ENCODE assay signal across 21 cellular contexts in genomic region chr7:21743493-21743892, GRCh38.
DNase-seq lines count a peak whose midpoint lies in the region; ATAC-seq, FAIRE-seq and TF ChIP-seq lines count a peak whose summit lies in the region.
"Had no signal": no experiment of that assay in that cellular context is flagged by ENCODE, and none has a peak within 500 bp of the region (broad histone marks: within the 10 kb centered on the region; RNA-seq: fewer than 3 reads in every experiment).

No MANE protein-coding gene starts in this region.

- no peak overlapping the region for H3K4me2 ChIP-seq in HepG2 (ENCODE audit: low read depth, low read length)
- no peak overlapping the region for H3K4me2 ChIP-seq in parathyroid adenoma (ENCODE audit: low read length)
- H3K4me2 ChIP-seq: BLaER1, GM23338 had no signal

- CTCF ChIA-PET in HepG2 (lab: Yijun Ruan, JAX; ENCODE audit: low intra/inter-chr PET ratio, low total read pairs): no interaction called here

- no peak overlapping the region for H3K9ac ChIP-seq in HepG2 (ENCODE audit: insufficient read depth, low read depth, low read length)
- no peak overlapping the region for H3K9ac ChIP-seq in parathyroid adenoma
- H3K9ac ChIP-seq: BLaER1 had no signal

- H3K4me1 ChIP-seq in right lobe of liver (peaks cover 0 to 11% (median 0%) of the 10 kb centered on the region in 4 donors), HepG2 (ENCODE audit: insufficient read depth, low read length) (no peaks in the 10 kb centered on the region; the same call in 1 of the 2 replicates), parathyroid adenoma (peaks cover 64% of the 10 kb centered on the region), left ventricle myocardium inferior (no peaks in the 10 kb centered on the region)
- H3K4me1 ChIP-seq: BLaER1 had no signal

- H3K36me3 ChIP-seq in right lobe of liver (no peaks in the 10 kb centered on the region), HepG2 (replicated peaks in 1 of 2; ENCODE audit: control insufficient read depth in 1 of 2, insufficient read depth in 2 of 2, low read length in 2 of 2) (no peaks in the 10 kb centered on the region), parathyroid adenoma (ENCODE audit: control insufficient read depth, insufficient read depth, low read length) (peaks cover 16% of the 10 kb centered on the region), left ventricle myocardium inferior (no peaks in the 10 kb centered on the region)
- H3K36me3 ChIP-seq: BLaER1 had no signal

- no peaks in the 10 kb centered on the region for H4K20me1 ChIP-seq in HepG2 (ENCODE audit: insufficient read depth, low read length)
- H4K20me1 ChIP-seq: BLaER1 had no signal

- H3K9me3 ChIP-seq in right lobe of liver (no peaks in the 10 kb centered on the region), HepG2 (ENCODE audit: low read length) (no peaks in the 10 kb centered on the region), parathyroid adenoma (ENCODE audit: control insufficient read depth, low read length) (no peaks in the 10 kb centered on the region), left ventricle myocardium inferior (replicated peaks) (no peaks in the 10 kb centered on the region)
- H3K9me3 ChIP-seq: BLaER1, Caco-2 had no signal

- TF ChIP-seq RAD21 in HepG2 (CRISPR knock-in tag; IDR thresholded peaks at IDR 0.05): no peak

- H3K4me3 ChIP-seq in right lobe of liver: no peak overlapping the region
- no peak overlapping the region for H3K4me3 ChIP-seq in HepG2 (replicated peaks in 1 of 3; ENCODE audit: insufficient read depth in 1 of 3, low read depth in 2 of 3, low read length in 3 of 3)
- no peak overlapping the region for H3K4me3 ChIP-seq in parathyroid adenoma (ENCODE audit: low read depth, low read length)
- no peak overlapping the region for H3K4me3 ChIP-seq in left ventricle myocardium inferior
- H3K4me3 ChIP-seq: BLaER1, GM12878, GM23338 had no signal

- TF ChIP-seq CTCF in right lobe of liver (IDR thresholded peaks at IDR 0.05) (no peak), HepG2 (CRISPR knock-in tag; IDR thresholded peaks at IDR 0.05) (no peak), parathyroid adenoma (IDR thresholded peaks at IDR 0.05) (no peak), left ventricle myocardium inferior (IDR thresholded peaks at IDR 0.05; ENCODE audit: borderline replicate concordance) (no peak)

- H3K27ac ChIP-seq in right lobe of liver (peak overlapping the region in 1 of 3 donors; percentile 19), HepG2 (ENCODE audit: extremely low read length, insufficient read depth, low read length) (no peak overlapping the region), parathyroid adenoma (peak overlapping the region; percentile 33), left ventricle myocardium inferior (replicated peaks) (no peak overlapping the region)
- H3K27ac ChIP-seq: 22Rv1, BLaER1, C4-2B had no signal

- FAIRE-seq in HepG2 (lab: Jason Lieb, UNC): no peak
- FAIRE-seq: A204.1, GM12878 had no signal

- H2AFZ ChIP-seq in HepG2 (ENCODE audit: low read length) (no peak overlapping the region), parathyroid adenoma (no peak overlapping the region)
- H2AFZ ChIP-seq: GM23338 had no signal

- WGBS in right lobe of liver (ENCODE audit: insufficient coverage, low coverage, low lambda C conversion rate, missing lambda C conversion rate): 25% methylated on average over 6 of the region's 6 CpGs
- WGBS in HepG2 (ENCODE audit: low lambda C conversion rate): 14% methylated on average over 6 of the region's 6 CpGs

- ATAC-seq in right lobe of liver: peak; percentile 92 to 97 (median 94)
- no peak for ATAC-seq in HepG2
- peak; percentile 97 for ATAC-seq in left lobe of liver
- no peak for ATAC-seq in GM18519 (IDR thresholded peaks at IDR 0.05; ENCODE audit: low FRiP score, unreplicated experiment)
- ATAC-seq: CD8-positive, alpha-beta T cell; GM12878; GM23338 had no signal

- intact Hi-C loops in right lobe of liver (cut with DNase I) (no loop called here), HepG2 (cut with micrococcal nuclease; ENCODE audit: unreplicated experiment) (no loop called here), left ventricle myocardium inferior (cut with micrococcal nuclease) (no loop called here)

- POLR2A ChIA-PET in HepG2 (lab: Yijun Ruan, JAX): no interaction called here

- in situ Hi-C loops in HepG2 (cut with HindIII; ENCODE audit: extremely low pct_ligation_motif_present, low pct_unique_long_range_greater_than_20kb): no loop called here

- no TSS peak for BruUV-seq in HepG2 (replicated peaks; lab: Mats Ljungman, UMichigan)

- H3K79me2 ChIP-seq in HepG2 (ENCODE audit: insufficient read depth, low read length) (no peaks in the 10 kb centered on the region), parathyroid adenoma (peaks cover 4% of the 10 kb centered on the region)

- TF ChIP-seq EP300 in HepG2 (IDR thresholded peaks at IDR 0.05; ENCODE audit: low read depth in 2 of 2, low read length in 2 of 2) (no peak), HepG2 (CRISPR knock-in tag; IDR thresholded peaks at IDR 0.05; ENCODE audit: borderline replicate concordance) (no peak)

- no peaks in the 10 kb centered on the region for H3K27me3 ChIP-seq in right lobe of liver
- H3K27me3 ChIP-seq in HepG2 (ENCODE audit: control insufficient read depth in 1 of 2, insufficient read depth in 2 of 2, low read length in 2 of 2): no peaks in the 10 kb centered on the region; a peak in 1 of 5 replicates
- no peaks in the 10 kb centered on the region for H3K27me3 ChIP-seq in parathyroid adenoma (ENCODE audit: control insufficient read depth, insufficient read depth, low read length)
- no peaks in the 10 kb centered on the region for H3K27me3 ChIP-seq in left ventricle myocardium inferior (ENCODE audit: low read depth)
- H3K27me3 ChIP-seq: BLaER1 had no signal

- TF ChIP-seq POLR2A in right lobe of liver (IDR thresholded peaks at IDR 0.05) (no peak), HepG2 (IDR thresholded peaks at IDR 0.05; ENCODE audit: insufficient read depth in 1 of 2, low read depth in 2 of 2, low read length in 2 of 2) (no peak)

- no peak for DNase-seq in right lobe of liver
- no peak for DNase-seq in HepG2 (ENCODE audit: low spot score)
- DNase-seq in left lobe of liver (ENCODE audit: low spot score): no peak
- DNase-seq in left ventricle myocardium inferior: no peak
- DNase-seq: Caco-2; CD4-positive, CD25-positive, alpha-beta regulatory T cell; CD8-positive, alpha-beta T cell; DMS153; DMS79; EL; GDM1; H9; HFFc6 had no signal

TF ChIP-seq in HepG2, 621 proteins besides CTCF, POLR2A, EP300 and RAD21:
- TF ChIP-seq GMEB2 (CRISPR knock-in tag; IDR thresholded peaks at IDR 0.05; ENCODE audit: low read depth) (no peak), ZNF7 (CRISPR knock-in tag; IDR thresholded peaks at IDR 0.05) (no peak), JUND (CRISPR knock-in tag; IDR thresholded peaks at IDR 0.05) (no peak), ZNF546 (CRISPR knock-in tag; conservative IDR thresholded peaks at IDR 0.05) (no peak), POGZ (CRISPR knock-in tag; IDR thresholded peaks at IDR 0.05) (no peak), FOXP1 (IDR thresholded peaks at IDR 0.05) (no peak), FOXP1 (CRISPR knock-in tag; IDR thresholded peaks at IDR 0.05) (no peak), TEAD3 (CRISPR knock-in tag; optimal IDR thresholded peaks at IDR 0.05; ENCODE audit: borderline replicate concordance) (no peak), SNAI1 (CRISPR knock-in tag; IDR thresholded peaks at IDR 0.05; ENCODE audit: borderline replicate concordance) (no peak)
TF ChIP-seq in HepG2: peak in this region for 0.

Comparison
In these comparisons a context has a peak if more than half of its experiments do, and no peak if none do; other contexts are left out.
1. ATAC-seq: peak in right lobe of liver (4 of 4) and left lobe of liver (single experiment); none in HepG2 (single experiment) and GM18519 (single experiment).